8 cellular contexts compared by ENCODE assay signal in genomic region chr1:240091614-240092300, GRCh38.
DNase-seq lines count a peak whose midpoint lies in the region; ATAC-seq and TF ChIP-seq lines count a peak whose summit lies in the region.

FMN2 (plus strand) TSS chr1:240091883; CDS start chr1:240092110, 227 bp downstream.

- DNase-seq in GM13977 (ENCODE audit: low spot score): peak; percentile 58
- peak; percentile 8 for DNase-seq in NCI-H2029 treated with DMSO at 0.1 percent for 48 hours (lab: John Stamatoyannopoulos, UW)
- peak; percentile 78 for DNase-seq in astrocyte of the hippocampus (ENCODE audit: low read depth, low spot score)
- DNase-seq in iris pigment epithelial cell (ENCODE audit: low read depth): peak; percentile 57
- DNase-seq in stimulated activated naive CD8-positive, alpha-beta T cell treated with anti-CD3 and anti-CD28 coated beads, Interleukin-15, Interleukin-2, amounts not matched to agents 100 U/mL and 50 U/mL, for 24 hours: peak; percentile 11
- DNase-seq in Kasumi-1 (lab: John Stamatoyannopoulos, UW): no peak

- peak; percentile 49 for ATAC-seq in stimulated activated naive CD8-positive, alpha-beta T cell treated with anti-CD3 and anti-CD28 coated beads, Interleukin-15, Interleukin-2, amounts not matched to agents 100 U/mL and 50 U/mL, for 24 hours
- ATAC-seq in GM21367 (IDR thresholded peaks at IDR 0.05; ENCODE audit: unreplicated experiment) (no peak), HG02938 (IDR thresholded peaks at IDR 0.05; ENCODE audit: unreplicated experiment) (no peak)

- in situ Hi-C loops in GM13977 (cut with MboI; ENCODE audit: low pct_unique_long_range_greater_than_20kb, low sequenced_read_pairs, unreplicated experiment): no loop called here

- TF ChIP-seq CTCF in GM13977 (IDR thresholded peaks at IDR 0.05; ENCODE audit: extremely low read depth, insufficient read depth, missing control alignments): no peak

Comparison
In these comparisons a context has a peak if more than half of its experiments do, and no peak if none do; other contexts are left out.
1. DNase-seq: peak in GM13977 (single experiment), NCI-H2029 treated with DMSO at 0.1 percent for 48 hours (single experiment), astrocyte of the hippocampus (single experiment), iris pigment epithelial cell (single experiment) and stimulated activated naive CD8-positive, alpha-beta T cell treated with anti-CD3 and anti-CD28 coated beads, Interleukin-15, Interleukin-2, amounts not matched to agents 100 U/mL and 50 U/mL, for 24 hours (single experiment); none in Kasumi-1 (0 of 2).